Comparison of ENCODE assay signal across 9 cellular contexts in the genomic region with DNA sequence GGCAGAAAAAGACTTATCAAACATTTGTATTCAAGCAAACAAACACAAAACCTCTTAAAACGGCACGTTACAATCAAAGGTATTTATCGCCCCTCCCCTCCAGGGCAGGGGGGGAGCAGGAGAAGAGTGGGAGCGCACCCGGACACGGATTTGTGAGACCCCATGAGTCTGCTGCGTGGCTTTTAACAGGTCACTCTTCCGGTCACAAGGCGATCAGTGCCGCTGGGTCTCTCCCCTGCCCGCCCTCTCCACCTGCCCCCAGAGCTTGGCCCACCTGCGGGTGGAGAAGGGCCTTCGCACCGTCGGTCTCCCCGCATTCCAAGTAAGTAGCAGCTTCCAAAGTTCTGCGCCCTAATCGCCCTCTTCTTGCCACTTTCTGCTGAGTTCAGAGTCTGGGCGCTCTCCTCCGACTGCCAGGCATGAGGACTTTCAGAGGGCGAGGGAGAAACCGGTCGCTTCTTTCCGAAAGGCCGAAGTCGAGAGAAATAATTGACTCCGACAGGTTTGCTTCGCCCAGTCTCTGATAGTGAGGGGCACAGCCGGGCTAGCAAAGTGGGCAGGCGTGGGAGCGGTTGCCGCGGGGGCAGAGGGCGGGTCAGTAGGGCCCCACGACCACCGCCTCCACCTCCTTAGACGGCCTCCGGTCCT. TPM values are rescaled to one million over a fixed set of nuclear protein-coding genes. Genes with fewer than 3 reads are reported as not detected.
DNase-seq lines count a peak whose midpoint lies in the region; ATAC-seq and TF ChIP-seq lines count a peak whose summit lies in the region.
"Had no signal": no experiment of that assay in that cellular context is flagged by ENCODE, and none has a peak within 500 bp of the region (broad histone marks: within the 10 kb centered on the region; RNA-seq: fewer than 3 reads in every experiment).

No MANE protein-coding gene starts in this region.

- TF ChIP-seq POLR2A in lower leg skin (IDR thresholded peaks at IDR 0.05): no peak

- no peaks in the 10 kb centered on the region for H3K36me3 ChIP-seq in tibial artery

- peak overlapping the region; percentile 52 for H3K4me3 Mint-ChIP-seq in activated naive CD8-positive, alpha-beta T cell treated with anti-CD3 and anti-CD28 coated beads, Interleukin-2, amount 50 U/mL, for 24 hours

- no peaks in the 10 kb centered on the region for H3K9me3 ChIP-seq in tibial artery

- peak; percentile 57 for DNase-seq in activated CD8-positive, alpha-beta memory T cell treated with anti-CD3 and anti-CD28 coated beads for 24 hours
- DNase-seq in activated CD8-positive, alpha-beta memory T cell treated with anti-CD3 and anti-CD28 coated beads, Interleukin-2, amount 50 U/mL, for 48 hours: no peak
- DNase-seq in activated naive CD8-positive, alpha-beta T cell treated with anti-CD3 and anti-CD28 coated beads, Interleukin-2, amount 50 U/mL, for 24 hours: no peak
- DNase-seq in lower leg skin (ENCODE audit: low spot score in 2 of 2) (peak in 1 of 2 donors; percentile 83), tibial artery (no peak), epidermal melanocyte (ENCODE audit: insufficient read length, low spot score) (no peak)

- TF ChIP-seq CTCF in lower leg skin (IDR thresholded peaks at IDR 0.05) (no peak), tibial artery (IDR thresholded peaks at IDR 0.05) (no peak)

- 2 to 5% methylated on average over 30 to 38 of the region's 38 CpGs for WGBS in lower leg skin, 2 donors

- ATAC-seq in activated naive CD8-positive, alpha-beta T cell treated with anti-CD3 and anti-CD28 coated beads, Interleukin-2, amount 50 U/mL, for 24 hours: no peak
- ATAC-seq in GM19455 (IDR thresholded peaks at IDR 0.05; ENCODE audit: unreplicated experiment) (no peak), HG03025 (IDR thresholded peaks at IDR 0.05; ENCODE audit: low FRiP score, unreplicated experiment) (no peak)

- H3K4me3 ChIP-seq in lower leg skin (ENCODE audit: low read depth, poor library complexity, severe bottlenecking): peak overlapping the region; percentile 27
- peak overlapping the region; percentile 49 to 57 for H3K4me3 ChIP-seq in tibial artery

- no peak overlapping the region for H3K27ac ChIP-seq in tibial artery

- peaks cover 19% of the 10 kb centered on the region for H3K4me1 Mint-ChIP-seq in activated naive CD8-positive, alpha-beta T cell treated with anti-CD3 and anti-CD28 coated beads, Interleukin-2, amount 50 U/mL, for 24 hours

- intact Hi-C loops in lower leg skin (cut with DNase I; ENCODE audit: low total_unique reads): loop anchor here (10.0 kb wide), 1 partner anchor 553 kb away; no protein-coding TSS in a partner anchor
- intact Hi-C loops in tibial artery (cut with DNase I; ENCODE audit: low total_unique reads): no loop called here

- peak overlapping the region; percentile 27 for H3K27ac Mint-ChIP-seq in activated naive CD8-positive, alpha-beta T cell treated with anti-CD3 and anti-CD28 coated beads, Interleukin-2, amount 50 U/mL, for 24 hours

- peaks cover 0 to 43% of the 10 kb centered on the region in 2 donors for H3K27me3 ChIP-seq in tibial artery

- H3K36me3 Mint-ChIP-seq in activated naive CD8-positive, alpha-beta T cell treated with anti-CD3 and anti-CD28 coated beads, Interleukin-2, amount 50 U/mL, for 24 hours (ENCODE audit: low read depth): peaks cover 2% of the 10 kb centered on the region

- no peaks in the 10 kb centered on the region for H3K9me3 Mint-ChIP-seq in activated naive CD8-positive, alpha-beta T cell treated with anti-CD3 and anti-CD28 coated beads, Interleukin-2, amount 50 U/mL, for 24 hours

- peaks cover 61% of the 10 kb centered on the region for H3K27me3 Mint-ChIP-seq in activated naive CD8-positive, alpha-beta T cell treated with anti-CD3 and anti-CD28 coated beads, Interleukin-2, amount 50 U/mL, for 24 hours

- peaks cover 0 to 27% (median 24%) of the 10 kb centered on the region in 4 donors for H3K4me1 ChIP-seq in tibial artery

RNA-seq across cellular contexts. Expression of a gene that starts 0.8 kb away (rescaled TPM):
- total RNA-seq in lower leg skin: 1 to 10 TPM in 1 of 4 donors, under 1 TPM in 2, not detected in 1; 0.51 to 1.0 (median 0.84) TPM
- total RNA-seq: RPMI7951 had no signal
